ENCODE assay signal across 36 cellular contexts in the genomic region with DNA sequence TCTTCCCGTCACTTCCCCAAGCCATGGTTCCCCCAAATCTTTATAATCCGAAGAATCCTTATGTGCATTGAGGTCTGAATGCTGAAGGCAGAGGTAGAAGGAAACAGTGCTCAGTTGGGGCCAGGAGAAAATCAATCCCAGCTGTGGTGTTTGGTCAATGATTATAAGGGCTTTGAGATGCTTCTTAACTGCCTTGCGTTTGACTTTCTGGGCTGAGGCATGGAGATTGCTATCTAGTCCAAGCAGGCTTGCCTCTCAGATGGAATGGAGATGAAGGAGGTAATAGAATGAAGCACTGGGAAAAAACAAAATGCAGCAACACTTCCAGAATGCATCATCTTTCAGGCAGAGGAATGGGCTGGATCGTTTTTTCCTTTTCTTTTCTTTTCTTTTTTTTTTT. TPM values are rescaled to one million over a fixed set of nuclear protein-coding genes. Genes with fewer than 3 reads are reported as not detected.
"Had no signal": no experiment of that assay in that cellular context is flagged by ENCODE, and none has a peak within 500 bp of the region (broad histone marks: within the 10 kb centered on the region; RNA-seq: fewer than 3 reads in every experiment).

No MANE protein-coding gene starts in this region.

- H3K27ac ChIP-seq: heart left ventricle, parathyroid adenoma, psoas muscle, stomach, suprapubic skin, tibial artery had no signal

- H3K36me3 ChIP-seq: breast epithelium, gastroesophageal sphincter, heart left ventricle, stomach, suprapubic skin, tibial artery had no signal

- DNase-seq: activated CD4-positive, alpha-beta memory T cell treated with anti-CD3 and anti-CD28 coated beads for 36 hours; activated CD4-positive, alpha-beta T cell treated with anti-CD3 and anti-CD28 coated beads, Interleukin-2, amount 10 ng/mL, durations not matched to agents 24 days and 14 days; activated CD4-positive, CD25-positive, alpha-beta regulatory T cell treated with anti-CD3 and anti-CD28 coated beads, Interleukin-2, amount 50 U/mL, for 72 hours; activated CD8-positive, alpha-beta memory T cell treated with anti-CD3 and anti-CD28 coated beads, Interleukin-2, amount 50 U/mL, for 4 hours; activated effector memory CD4-positive, alpha-beta T cell treated with anti-CD3 and anti-CD28 coated beads, Interleukin-2, amount 50 U/mL, for 16 hours; activated naive CD4-positive, alpha-beta T cell treated with anti-CD3 and anti-CD28 coated beads for 36 hours; activated naive CD8-positive, alpha-beta T cell treated with anti-CD3 and anti-CD28 coated beads for 36 hours; activated T-cell treated with anti-CD3 and anti-CD28 coated beads, Interleukin-2, amount 50 U/mL, for 1 hour; amygdala; central memory CD4-positive, alpha-beta T cell; heart left ventricle; hypothalamus; immature natural killer cell; kidney; left colon; midbrain; naive thymus-derived CD4-positive, alpha-beta T cell; nucleus accumbens; psoas muscle; stimulated activated CD4-positive, alpha-beta T cell treated with anti-CD3 and anti-CD28 coated beads, Interleukin-15, amount 100 ng/mL, for 24 hours; stimulated activated CD4-positive, alpha-beta T cell treated with anti-CD3 and anti-CD28 coated beads, Interleukin-2, amount 100 ng/mL, for 24 hours; stimulated activated naive B cell treated with anti-CD40 and anti-IgM and Interleukin-4, amounts not matched to agents 10 μg/mL and 1 μg/mL and 100 μg/mL, for 72 hours; stomach; T-helper 9 cell; tibial artery had no signal

- ATAC-seq: gastroesophageal sphincter; heart left ventricle; left colon; naive thymus-derived CD4-positive, alpha-beta T cell; psoas muscle; stimulated activated naive B cell treated with anti-CD40 and anti-IgM and Interleukin-4, amounts not matched to agents 10 μg/mL and 1 μg/mL and 100 μg/mL, for 72 hours had no signal

- H3K4me3 ChIP-seq: breast epithelium, gastroesophageal sphincter, heart left ventricle, psoas muscle, stomach, suprapubic skin, tibial artery had no signal

- H3K4me1 ChIP-seq: breast epithelium, parathyroid adenoma, psoas muscle, tibial artery had no signal

- H3K27me3 ChIP-seq: breast epithelium, heart left ventricle, stomach, suprapubic skin had no signal

- H3K79me2 ChIP-seq: parathyroid adenoma had no signal

- H3K9me3 ChIP-seq: breast epithelium, gastroesophageal sphincter, heart left ventricle, psoas muscle, stomach, suprapubic skin, tibial artery had no signal

- H2AFZ ChIP-seq: parathyroid adenoma had no signal

RNA-seq across cellular contexts. Expression of gene MAP1LC3C, which starts 3.6 kb away (rescaled TPM):
- total RNA-seq: activated CD4-positive, alpha-beta memory T cell treated with anti-CD3 and anti-CD28 coated beads for 36 hours; activated CD4-positive, alpha-beta T cell treated with anti-CD3 and anti-CD28 coated beads, Interleukin-2, amount 10 ng/mL, durations not matched to agents 24 days and 14 days; activated CD8-positive, alpha-beta memory T cell treated with anti-CD3 and anti-CD28 coated beads for 36 hours; activated naive CD4-positive, alpha-beta T cell treated with anti-CD3 and anti-CD28 coated beads for 36 hours; activated naive CD8-positive, alpha-beta T cell treated with anti-CD3 and anti-CD28 coated beads for 36 hours; activated T-helper 1 cell treated with anti-CD3 and anti-CD28 coated beads, Interleukin-12 subunit alpha, Interleukin-12 subunit beta, Interleukin-2, Interleukin-4 antibody, amounts not matched to agents 30 ng/mL and 10 ng/mL and 1 ng/mL, durations not matched to agents 14 hours and 24 hours and 36 hours; endothelial cell of umbilical vein; liver; naive thymus-derived CD4-positive, alpha-beta T cell had no signal
- polyA plus RNA-seq: endothelial cell of umbilical vein; immature natural killer cell; liver; naive thymus-derived CD4-positive, alpha-beta T cell had no signal

RNA-seq across cellular contexts. Expression of gene BECN2, which starts 45.0 kb away (rescaled TPM):
- total RNA-seq: activated CD4-positive, alpha-beta memory T cell treated with anti-CD3 and anti-CD28 coated beads for 36 hours; activated CD4-positive, alpha-beta T cell treated with anti-CD3 and anti-CD28 coated beads, Interleukin-2, amount 10 ng/mL, durations not matched to agents 24 days and 14 days; activated CD8-positive, alpha-beta memory T cell treated with anti-CD3 and anti-CD28 coated beads for 36 hours; activated naive CD4-positive, alpha-beta T cell treated with anti-CD3 and anti-CD28 coated beads for 36 hours; activated naive CD8-positive, alpha-beta T cell treated with anti-CD3 and anti-CD28 coated beads for 36 hours; activated T-helper 1 cell treated with anti-CD3 and anti-CD28 coated beads, Interleukin-12 subunit alpha, Interleukin-12 subunit beta, Interleukin-2, Interleukin-4 antibody, amounts not matched to agents 30 ng/mL and 10 ng/mL and 1 ng/mL, durations not matched to agents 14 hours and 24 hours and 36 hours; breast epithelium; endothelial cell of umbilical vein; gastroesophageal sphincter; heart left ventricle; kidney; left colon; liver; naive thymus-derived CD4-positive, alpha-beta T cell; neural crest cell; psoas muscle; stomach; suprapubic skin; urinary bladder had no signal
- polyA plus RNA-seq: endothelial cell of umbilical vein; esophagus; heart left ventricle; immature natural killer cell; liver; naive thymus-derived CD4-positive, alpha-beta T cell; psoas muscle; stomach; urinary bladder had no signal
